11 cellular contexts compared by ENCODE assay signal in the genomic region with DNA sequence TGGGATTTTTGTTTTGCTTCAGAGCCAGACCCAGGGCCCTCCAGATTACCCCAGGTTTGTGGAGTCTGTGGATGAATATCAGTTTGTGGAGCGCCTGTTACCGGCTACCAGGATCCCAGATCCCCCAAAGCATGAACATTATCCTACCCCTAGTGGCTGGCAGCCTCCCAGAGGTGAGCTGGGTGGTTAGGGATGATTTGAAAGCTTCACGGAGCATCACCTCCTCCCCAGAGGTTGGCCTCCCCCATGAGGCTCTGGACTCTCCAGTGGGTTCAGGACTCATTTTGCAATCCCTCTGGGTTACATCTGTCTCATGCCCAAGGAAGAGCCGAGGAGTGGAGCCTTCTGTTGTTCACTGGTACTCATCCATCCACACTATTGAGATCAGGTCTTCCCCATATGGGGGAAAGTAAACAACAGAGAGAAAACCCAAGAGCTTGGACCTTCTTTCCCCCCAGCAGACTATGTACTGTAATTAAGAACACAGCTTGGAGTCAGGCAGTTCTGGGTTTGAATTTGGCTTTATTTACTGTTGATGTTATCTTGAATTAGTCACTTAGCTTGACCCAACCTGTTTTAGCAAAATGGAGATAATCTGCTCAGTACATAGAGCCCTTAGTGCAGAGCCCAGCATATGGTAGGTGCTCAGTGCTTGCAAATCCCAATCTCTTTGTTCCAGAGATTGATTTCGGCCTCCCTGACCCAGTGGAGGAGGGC. TPM values are rescaled to one million over a fixed set of nuclear protein-coding genes. Genes with fewer than 3 reads are reported as not detected.
A peak's percentile ranks its signal among the peaks of the same experiment; 100 is the strongest.
DNase-seq lines count a peak whose midpoint lies in the region; ATAC-seq and TF ChIP-seq lines count a peak whose summit lies in the region.
"Had no signal": no experiment of that assay in that cellular context is flagged by ENCODE, and none has a peak within 500 bp of the region (broad histone marks: within the 10 kb centered on the region; RNA-seq: fewer than 3 reads in every experiment).

No MANE protein-coding gene starts in this region.

- H3K4me3 Mint-ChIP-seq in activated T-cell treated with anti-CD3 and anti-CD28 coated beads, Interleukin-2, amount 50 U/mL, for 72 hours = peak overlapping the region; percentile 29 to 59
- peak overlapping the region; percentile 27 for H3K4me3 Mint-ChIP-seq in stimulated activated effector memory CD8-positive, alpha-beta T cell treated with anti-CD3 and anti-CD28 coated beads, Interleukin-12 subunit alpha, Interleukin-12 subunit beta, amount 100 ng/mL, for 72 hours

- TF ChIP-seq POLR2A in Raji (IDR thresholded peaks at IDR 0.05; ENCODE audit: insufficient read depth, low read depth, low read length) = 0 out of 2 replicates have a peak, but pooled peaks have one; percentile 18

- H3K4me1 Mint-ChIP-seq in activated T-cell treated with anti-CD3 and anti-CD28 coated beads, Interleukin-2, amount 50 U/mL, for 72 hours (ENCODE audit: low read depth) = peaks cover 35% of the 10 kb centered on the region
- peaks cover 33% of the 10 kb centered on the region for H3K4me1 Mint-ChIP-seq in stimulated activated effector memory CD8-positive, alpha-beta T cell treated with anti-CD3 and anti-CD28 coated beads, Interleukin-12 subunit alpha, Interleukin-12 subunit beta, amount 100 ng/mL, for 72 hours

- DNase-seq in activated T-cell treated with anti-CD3 and anti-CD28 coated beads, Interleukin-2, amount 50 U/mL, for 72 hours = no peak
- DNase-seq in activated T-cell treated with anti-CD3 and anti-CD28 coated beads, Interleukin-2, amount 50 U/mL, for 1 hour = no peak
- DNase-seq in coronary artery (ENCODE audit: low spot score) (peak; percentile 56), NCI-H2029 (lab: John Stamatoyannopoulos, UW) (no peak), DMS79 (lab: John Stamatoyannopoulos, UW) (no peak)
- no peak for DNase-seq in stimulated activated effector memory CD8-positive, alpha-beta T cell treated with anti-CD3 and anti-CD28 coated beads, Interleukin-12 subunit alpha, Interleukin-12 subunit beta, amount 100 ng/mL, for 72 hours (ENCODE audit: low spot score in 2 of 2)
- no peak for DNase-seq in central memory CD4-positive, alpha-beta T cell
- DNase-seq: NCI-H524; stimulated activated CD8-positive, alpha-beta memory T cell treated with anti-CD3 and anti-CD28 coated beads, Interleukin-4, amount 100 ng/mL, for 48 hours had no signal

- no peaks in the 10 kb centered on the region for H3K9me3 Mint-ChIP-seq in activated T-cell treated with anti-CD3 and anti-CD28 coated beads, Interleukin-2, amount 50 U/mL, for 72 hours
- no peaks in the 10 kb centered on the region for H3K9me3 Mint-ChIP-seq in stimulated activated effector memory CD8-positive, alpha-beta T cell treated with anti-CD3 and anti-CD28 coated beads, Interleukin-12 subunit alpha, Interleukin-12 subunit beta, amount 100 ng/mL, for 72 hours

- H3K27me3 Mint-ChIP-seq in activated T-cell treated with anti-CD3 and anti-CD28 coated beads, Interleukin-2, amount 50 U/mL, for 72 hours (ENCODE audit: low read depth) = no peaks in the 10 kb centered on the region

- H3K4me3 ChIP-seq in coronary artery = no peak overlapping the region

- TF ChIP-seq CTCF in coronary artery (IDR thresholded peaks at IDR 0.05) = no peak

- no peak overlapping the region for H3K27ac Mint-ChIP-seq in activated T-cell treated with anti-CD3 and anti-CD28 coated beads, Interleukin-2, amount 50 U/mL, for 72 hours
- peak overlapping the region; percentile 71 for H3K27ac Mint-ChIP-seq in stimulated activated effector memory CD8-positive, alpha-beta T cell treated with anti-CD3 and anti-CD28 coated beads, Interleukin-12 subunit alpha, Interleukin-12 subunit beta, amount 100 ng/mL, for 72 hours

- no peak overlapping the region for H3K27ac ChIP-seq in coronary artery
- H3K27ac ChIP-seq: KMS-11 had no signal

- H3K36me3 Mint-ChIP-seq in activated T-cell treated with anti-CD3 and anti-CD28 coated beads, Interleukin-2, amount 50 U/mL, for 72 hours (ENCODE audit: insufficient read depth in 2 of 2) = peaks cover 15 to 30% of the 10 kb centered on the region in 2 donors
- H3K36me3 Mint-ChIP-seq in stimulated activated effector memory CD8-positive, alpha-beta T cell treated with anti-CD3 and anti-CD28 coated beads, Interleukin-12 subunit alpha, Interleukin-12 subunit beta, amount 100 ng/mL, for 72 hours = peaks cover 90% of the 10 kb centered on the region

- no peak for ATAC-seq in activated T-cell treated with anti-CD3 and anti-CD28 coated beads, Interleukin-2, amount 50 U/mL, for 72 hours (replicated peaks in 1 of 2)
- ATAC-seq in stimulated activated effector memory CD8-positive, alpha-beta T cell treated with anti-CD3 and anti-CD28 coated beads, Interleukin-12 subunit alpha, Interleukin-12 subunit beta, amount 100 ng/mL, for 72 hours = no peak

RNA-seq across cellular contexts. Expression of gene MRPL49, which starts 2.5 kb away (rescaled TPM):
- total RNA-seq in activated T-cell treated with anti-CD3 and anti-CD28 coated beads, Interleukin-2, amount 50 U/mL, for 72 hours = 10 to 100 TPM; 73.6 to 89.8 TPM

RNA-seq across cellular contexts. Expression of gene FAU, which starts 2.7 kb away (rescaled TPM):
- total RNA-seq in activated T-cell treated with anti-CD3 and anti-CD28 coated beads, Interleukin-2, amount 50 U/mL, for 72 hours = 1,000 to 10,000 TPM; 1,144 to 1,164 TPM

RNA-seq across cellular contexts. Expression of gene ZNHIT2, which starts 7.1 kb away (rescaled TPM):
- total RNA-seq in activated T-cell treated with anti-CD3 and anti-CD28 coated beads, Interleukin-2, amount 50 U/mL, for 72 hours = 10 to 100 TPM in 1 of 2 donors, 1 to 10 TPM in 1; 9.9 to 10.4 TPM

RNA-seq across cellular contexts. Expression of gene SYVN1, which starts 9.7 kb away (rescaled TPM):
- 10 to 100 TPM; 45.8 to 53.1 TPM for total RNA-seq in activated T-cell treated with anti-CD3 and anti-CD28 coated beads, Interleukin-2, amount 50 U/mL, for 72 hours

RNA-seq across cellular contexts. Expression of gene TM7SF2, which starts 13.0 kb away (rescaled TPM):
- total RNA-seq in activated T-cell treated with anti-CD3 and anti-CD28 coated beads, Interleukin-2, amount 50 U/mL, for 72 hours = 10 to 100 TPM; 22.8 to 26.8 TPM
